In genomic region chr17:68036304-68037147, GRCh38 we compare ENCODE assay signal across 8 cellular contexts. TPM values are rescaled to one million over a fixed set of nuclear protein-coding genes. Genes with fewer than 3 reads are reported as not detected.
DNase-seq lines count a peak whose midpoint lies in the region; ATAC-seq and TF ChIP-seq lines count a peak whose summit lies in the region.

No MANE protein-coding gene starts in this region.

- no peak for ATAC-seq in GM21367 (IDR thresholded peaks at IDR 0.05; ENCODE audit: unreplicated experiment)
- ATAC-seq in GM19467 (IDR thresholded peaks at IDR 0.05; ENCODE audit: unreplicated experiment): no peak

- peak overlapping the region; percentile 67 to 93 (median 85) for H3K27ac ChIP-seq in stomach

- no peak for DNase-seq in activated naive CD4-positive, alpha-beta T cell treated with anti-CD3 and anti-CD28 coated beads, Interleukin-2, amount 10 ng/mL, durations not matched to agents 7 days and 5 days
- DNase-seq in activated naive CD4-positive, alpha-beta T cell (lab: John Stamatoyannopoulos, UW): no peak
- no peak for DNase-seq in activated CD4-positive, alpha-beta memory T cell treated with anti-CD3 and anti-CD28 coated beads, Interleukin-2, amount 10 ng/mL, durations not matched to agents 7 days and 5 days
- DNase-seq in stomach (no peak), NCI-H774 (lab: John Stamatoyannopoulos, UW) (no peak)

- no peak for TF ChIP-seq CTCF in stomach (IDR thresholded peaks at IDR 0.05)

- H3K27me3 ChIP-seq in iPS-15b (ENCODE audit: control insufficient read depth, insufficient read depth, low read length) (no peaks in the 10 kb centered on the region), stomach (no peaks in the 10 kb centered on the region)

- no peaks in the 10 kb centered on the region for H3K9me3 Mint-ChIP-seq in activated naive CD4-positive, alpha-beta T cell treated with anti-CD3 and anti-CD28 coated beads, Interleukin-2, amount 10 ng/mL, durations not matched to agents 7 days and 5 days
- no peaks in the 10 kb centered on the region for H3K9me3 Mint-ChIP-seq in activated CD4-positive, alpha-beta memory T cell treated with anti-CD3 and anti-CD28 coated beads, Interleukin-2, amount 10 ng/mL, durations not matched to agents 7 days and 5 days

- no peak for TF ChIP-seq POLR2A in stomach (IDR thresholded peaks at IDR 0.05)

- peak overlapping the region; percentile 98 for H3K4me3 Mint-ChIP-seq in activated naive CD4-positive, alpha-beta T cell treated with anti-CD3 and anti-CD28 coated beads, Interleukin-2, amount 10 ng/mL, durations not matched to agents 7 days and 5 days
- H3K4me3 Mint-ChIP-seq in activated CD4-positive, alpha-beta memory T cell treated with anti-CD3 and anti-CD28 coated beads, Interleukin-2, amount 10 ng/mL, durations not matched to agents 7 days and 5 days: peak overlapping the region; percentile 99

- no peak for TF ChIP-seq EP300 in stomach (IDR thresholded peaks at IDR 0.05)

- H3K36me3 ChIP-seq in iPS-15b (ENCODE audit: control insufficient read depth, insufficient read depth, low read length) (peaks cover 32% of the 10 kb centered on the region), stomach (peaks cover 17 to 43% (median 41%) of the 10 kb centered on the region in 4 donors)

- CTCF ChIA-PET in activated naive CD4-positive, alpha-beta T cell treated with anti-CD3 and anti-CD28 coated beads, Interleukin-2, amount 10 ng/mL, durations not matched to agents 7 days and 5 days (lab: Charles Lee): no interaction called here
- CTCF ChIA-PET in activated CD4-positive, alpha-beta memory T cell treated with anti-CD3 and anti-CD28 coated beads, Interleukin-2, amount 10 ng/mL, durations not matched to agents 7 days and 5 days (lab: Charles Lee): interaction anchor here (0.6 to 1.9 kb wide), 7 partner anchors 11 to 427 kb away, joined by 3 to 7 read pairs (median 4); no protein-coding TSS in a partner anchor

- peaks cover 35% of the 10 kb centered on the region for H3K36me3 Mint-ChIP-seq in activated naive CD4-positive, alpha-beta T cell treated with anti-CD3 and anti-CD28 coated beads, Interleukin-2, amount 10 ng/mL, durations not matched to agents 7 days and 5 days
- peaks cover 44% of the 10 kb centered on the region for H3K36me3 Mint-ChIP-seq in activated CD4-positive, alpha-beta memory T cell treated with anti-CD3 and anti-CD28 coated beads, Interleukin-2, amount 10 ng/mL, durations not matched to agents 7 days and 5 days (ENCODE audit: low read depth)

- H3K4me3 ChIP-seq in iPS-15b (ENCODE audit: low read depth, low read length): peak overlapping the region; percentile 93
- H3K4me3 ChIP-seq in stomach: peak overlapping the region; percentile 91 to 96 (median 95)

- H3K9me3 ChIP-seq in iPS-15b (ENCODE audit: control insufficient read depth, insufficient read depth, low read length): no peaks in the 10 kb centered on the region
- H3K9me3 ChIP-seq in stomach: no peaks in the 10 kb centered on the region

- H3K4me1 ChIP-seq in iPS-15b (ENCODE audit: control insufficient read depth, insufficient read depth, low read length) (peaks cover 9% of the 10 kb centered on the region), stomach (peaks cover 0 to 28% (median 14%) of the 10 kb centered on the region in 4 donors)

- H3K9ac ChIP-seq in iPS-15b (ENCODE audit: low read depth, low read length): peak overlapping the region; percentile 98

- H3K4me1 Mint-ChIP-seq in activated naive CD4-positive, alpha-beta T cell treated with anti-CD3 and anti-CD28 coated beads, Interleukin-2, amount 10 ng/mL, durations not matched to agents 7 days and 5 days: peaks cover 30% of the 10 kb centered on the region
- H3K4me1 Mint-ChIP-seq in activated CD4-positive, alpha-beta memory T cell treated with anti-CD3 and anti-CD28 coated beads, Interleukin-2, amount 10 ng/mL, durations not matched to agents 7 days and 5 days: peaks cover 31% of the 10 kb centered on the region

- POLR2A ChIA-PET in activated CD4-positive, alpha-beta memory T cell treated with anti-CD3 and anti-CD28 coated beads, Interleukin-2, amount 10 ng/mL, durations not matched to agents 7 days and 5 days (lab: Charles Lee): interaction anchor here (0.5 to 3.4 kb wide), 22 partner anchors 9 to 476 kb away, joined by 3 to 28 read pairs (median 4); partner anchors contain the start of genes AMZ2, ARSG, PRKAR1A and WIPI1

- peaks cover 4% of the 10 kb centered on the region for H3K27me3 Mint-ChIP-seq in activated naive CD4-positive, alpha-beta T cell treated with anti-CD3 and anti-CD28 coated beads, Interleukin-2, amount 10 ng/mL, durations not matched to agents 7 days and 5 days
- no peaks in the 10 kb centered on the region for H3K27me3 Mint-ChIP-seq in activated CD4-positive, alpha-beta memory T cell treated with anti-CD3 and anti-CD28 coated beads, Interleukin-2, amount 10 ng/mL, durations not matched to agents 7 days and 5 days

- intact Hi-C loops in stomach (cut with DNase I; ENCODE audit: low total_unique reads): no loop called here

- H3K27ac Mint-ChIP-seq in activated naive CD4-positive, alpha-beta T cell treated with anti-CD3 and anti-CD28 coated beads, Interleukin-2, amount 10 ng/mL, durations not matched to agents 7 days and 5 days: peak overlapping the region; percentile 97
- H3K27ac Mint-ChIP-seq in activated CD4-positive, alpha-beta memory T cell treated with anti-CD3 and anti-CD28 coated beads, Interleukin-2, amount 10 ng/mL, durations not matched to agents 7 days and 5 days: peak overlapping the region; percentile 96

- WGBS in stomach, 5 donors: 11 to 17% (median 14%) methylated on average over 11 of the region's 11 CpGs

RNA-seq across cellular contexts. Expression of gene KPNA2, which starts 1.0 kb away (rescaled TPM):
- total RNA-seq in activated CD4-positive, alpha-beta memory T cell treated with anti-CD3 and anti-CD28 coated beads, Interleukin-2, amount 10 ng/mL, durations not matched to agents 7 days and 5 days: 100 to 1,000 TPM; 227 TPM
- 10 to 100 TPM in 2 of 5 donors, 1 to 10 TPM in 2, under 1 TPM in 1; 0.58 to 26.3 (median 5.4) TPM for total RNA-seq in stomach
- 10 to 100 TPM; 12.1 to 23.7 (median 21.0) TPM for polyA plus RNA-seq in stomach

RNA-seq across cellular contexts. Expression of gene C17orf58, which starts 40.3 kb away (rescaled TPM):
- total RNA-seq in activated CD4-positive, alpha-beta memory T cell treated with anti-CD3 and anti-CD28 coated beads, Interleukin-2, amount 10 ng/mL, durations not matched to agents 7 days and 5 days: 10 to 100 TPM; 12.4 TPM
- total RNA-seq in stomach: 10 to 100 TPM in 3 of 5 donors, 1 to 10 TPM in 1, not detected in 1; 4.9 to 32.2 (median 19.5) TPM
- polyA plus RNA-seq in stomach: 10 to 100 TPM in 1 of 3 donors, 1 to 10 TPM in 2; 9.6 to 23.1 (median 10.0) TPM

Comparison
In these comparisons a context has a peak if more than half of its experiments do, and no peak if none do; other contexts are left out.
1. RNA of gene KPNA2, which starts 1.0 kb away (total RNA-seq): 227 TPM in activated CD4-positive, alpha-beta memory T cell treated with anti-CD3 and anti-CD28 coated beads, Interleukin-2, amount 10 ng/mL, durations not matched to agents 7 days and 5 days; 0.58 to 26.3 TPM in stomach; every median in the first group is over 4 times any median in the second.